In genomic region chr1:93848352-93848883, GRCh38 we compare ENCODE assay signal across 8 cellular contexts. TPM values are rescaled to one million over a fixed set of nuclear protein-coding genes. Genes with fewer than 3 reads are reported as not detected.
DNase-seq lines count a peak whose midpoint lies in the region; ATAC-seq and TF ChIP-seq lines count a peak whose summit lies in the region.

No MANE protein-coding gene starts in this region.

- ATAC-seq in DND-41 (ENCODE audit: insufficient read depth, low read depth) = no peak
- no peak for ATAC-seq in PC-3
- no peak for ATAC-seq in GM21360 (IDR thresholded peaks at IDR 0.05; ENCODE audit: unreplicated experiment)
- ATAC-seq in HG02981 (IDR thresholded peaks at IDR 0.05; ENCODE audit: unreplicated experiment) = no peak
- ATAC-seq in GM21526 (IDR thresholded peaks at IDR 0.05; ENCODE audit: low FRiP score, unreplicated experiment) = no peak

- H3K9ac ChIP-seq in DND-41 (ENCODE audit: low read depth, low read length) (peak overlapping the region; percentile 93), PC-3 (ENCODE audit: low read length) (peak overlapping the region; percentile 89)

- TF ChIP-seq CTCF in DND-41 (IDR thresholded peaks at IDR 0.05; ENCODE audit: borderline replicate concordance, extremely low read depth, low read length, poor library complexity, severe bottlenecking) = no peak
- TF ChIP-seq CTCF in PC-3 (conservative IDR thresholded peaks at IDR 0.05; ENCODE audit: low read depth, low read length) = no peak
- TF ChIP-seq CTCF in epithelial cell of esophagus (IDR thresholded peaks at IDR 0.05; ENCODE audit: insufficient read depth, low read depth, low read length, missing control alignments) = no peak
- no peak for TF ChIP-seq CTCF in prostate gland (IDR thresholded peaks at IDR 0.05)

- 44% methylated on average over 4 of the region's 4 CpGs for WGBS in prostate gland

- BruUV-seq in PC-3 (replicated peaks; lab: Mats Ljungman, UMichigan) = no TSS peak

- H3K9me3 ChIP-seq in DND-41 (ENCODE audit: insufficient read depth, low read length, severe bottlenecking) (no peaks in the 10 kb centered on the region), PC-3 (ENCODE audit: low read length) (no peaks in the 10 kb centered on the region), prostate gland (no peaks in the 10 kb centered on the region)

- CTCF ChIA-PET in PC-3 (lab: Charles Lee) = interaction anchor here (0.6 kb wide), 1 partner anchor 633 kb away, joined by 3 read pairs; no protein-coding TSS in a partner anchor

- no peaks in the 10 kb centered on the region for H3K27me3 ChIP-seq in DND-41 (ENCODE audit: insufficient read depth, low read length, poor library complexity)
- H3K27me3 ChIP-seq in PC-3 (ENCODE audit: low read length) = no peaks in the 10 kb centered on the region
- H3K27me3 ChIP-seq in prostate gland (replicated peaks; ENCODE audit: insufficient read depth) = no peaks in the 10 kb centered on the region

- intact Hi-C loops in PC-3 (cut with micrococcal nuclease) (loop anchor here (10.0 kb wide), 3 partner anchors 264 to 544 kb away; partner anchors contain the start of gene DR1), prostate gland (cut with DNase I) (loop anchor here (5.0 to 10.0 kb wide), 2 partner anchors 411 to 774 kb away; partner anchors contain the start of gene MTF2)

- H3K79me2 ChIP-seq in DND-41 (ENCODE audit: insufficient read depth, low read length) = no peaks in the 10 kb centered on the region; the same call in 1 of the 2 replicates
- peaks cover 18% of the 10 kb centered on the region for H3K79me2 ChIP-seq in PC-3 (ENCODE audit: low read length)

- H3K9me2 ChIP-seq in PC-3 (replicated peaks; ENCODE audit: low read length) = no peaks in the 10 kb centered on the region

- H3K4me2 ChIP-seq in DND-41 (ENCODE audit: insufficient read depth, low read length) = peak overlapping the region; percentile 70
- H3K4me2 ChIP-seq in PC-3 (ENCODE audit: low read length) = peak overlapping the region; percentile 88

- H3K4me1 ChIP-seq in DND-41 (ENCODE audit: insufficient read depth, low read length) (peaks cover 33% of the 10 kb centered on the region), PC-3 (ENCODE audit: insufficient read depth, low read length) (peaks cover 29% of the 10 kb centered on the region), prostate gland (replicated peaks) (no peaks in the 10 kb centered on the region)

- peak overlapping the region; percentile 83 for H2AFZ ChIP-seq in DND-41 (ENCODE audit: low read depth, low read length)
- peak overlapping the region; percentile 88 for H2AFZ ChIP-seq in PC-3 (ENCODE audit: low read length)

- H4K20me1 ChIP-seq in DND-41 (ENCODE audit: insufficient read depth, low read length) (no peaks in the 10 kb centered on the region), PC-3 (ENCODE audit: low read length) (no peaks in the 10 kb centered on the region)

- H3K36me3 ChIP-seq in DND-41 (ENCODE audit: insufficient read depth, low read length) (no peaks in the 10 kb centered on the region), PC-3 (ENCODE audit: low read depth, low read length) (no peaks in the 10 kb centered on the region), prostate gland (no peaks in the 10 kb centered on the region)

- peaks cover 3% of the 10 kb centered on the region for H3F3A ChIP-seq in PC-3 (ENCODE audit: low read length, unreplicated experiment)

- H3K4me3 ChIP-seq in DND-41 (ENCODE audit: low read depth in 1 of 2, low read length in 2 of 2) (peak overlapping the region; percentile 69 to 75), PC-3 (ENCODE audit: low read length) (peak overlapping the region; percentile 82), epithelial cell of esophagus (ENCODE audit: low read length) (peak overlapping the region; percentile 74), prostate gland (peak overlapping the region; percentile 60 to 77)

- no peak for TF ChIP-seq POLR2A in prostate gland (IDR thresholded peaks at IDR 0.05)
- TF ChIP-seq POLR2A in erythroblast (IDR thresholded peaks at IDR 0.05; ENCODE audit: low read length) = no peak

- H3K27ac ChIP-seq in DND-41 (ENCODE audit: low read length) (peak overlapping the region; percentile 91), PC-3 (ENCODE audit: low read length) (peak overlapping the region; percentile 93), prostate gland (peak overlapping the region; percentile 92 to 97)

- POLR2A ChIA-PET in PC-3 (lab: Charles Lee; ENCODE audit: unreplicated experiment) = no interaction called here

- DNase-seq in DND-41 (no peak), PC-3 (no peak), epithelial cell of esophagus (ENCODE audit: low read depth) (no peak), prostate gland (ENCODE audit: low spot score) (no peak), erythroblast (lab: John Stamatoyannopoulos, UW) (no peak)

RNA-seq across cellular contexts. Expression of gene DNTTIP2, which starts 30.6 kb away (rescaled TPM):
- 47.8 and 47.9 TPM in 2 replicates for total RNA-seq in PC-3 (2014; rRNA removed)
- 10 to 100 TPM; 15.9 to 26.1 TPM for total RNA-seq in prostate gland
